ENCODE assay signal across 25 cellular contexts in the genomic region with DNA sequence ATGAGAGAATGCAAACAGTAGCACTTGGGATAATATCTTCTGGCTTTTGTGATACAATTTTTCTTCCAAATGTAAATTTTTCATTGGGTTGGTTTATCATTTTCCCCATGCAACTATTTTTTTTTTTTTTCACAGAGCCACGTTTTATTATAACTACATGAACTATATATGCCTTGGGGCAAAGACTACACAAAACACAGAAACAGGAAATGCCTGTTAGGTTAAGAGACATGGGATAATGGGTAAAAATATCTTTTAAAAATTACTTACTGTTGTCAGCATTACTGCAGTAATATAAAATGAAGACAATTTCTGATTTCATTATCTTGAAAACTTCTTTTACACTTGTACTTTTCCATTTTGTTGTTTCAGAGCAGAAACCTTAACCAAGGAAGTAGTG.
DNase-seq lines count a peak whose midpoint lies in the region; ATAC-seq and TF ChIP-seq lines count a peak whose summit lies in the region.
"Had no signal": no experiment of that assay in that cellular context is flagged by ENCODE, and none has a peak within 500 bp of the region (broad histone marks: within the 10 kb centered on the region; RNA-seq: fewer than 3 reads in every experiment).

No MANE protein-coding gene starts in this region.

- POLR2A ChIA-PET in A673 (lab: Charles Lee; ENCODE audit: low non-redundant PET) (no interaction called here), HEK293 (lab: Yijun Ruan, JAX) (no interaction called here)

- H3K4me3 ChIP-seq in A673 (ENCODE audit: low read depth, low read length, poor library complexity, severe bottlenecking) (no peak overlapping the region), HEK293 (ENCODE audit: low read depth, low read length) (no peak overlapping the region)
- H3K4me3 ChIP-seq: body of pancreas, neural progenitor cell, SJCRH30, upper lobe of right lung had no signal

- peaks cover 5% of the 10 kb centered on the region for H3K4me1 ChIP-seq in A673 (ENCODE audit: insufficient read depth, low read length, poor library complexity, severe bottlenecking)
- H3K4me1 ChIP-seq in HEK293 (ENCODE audit: control insufficient read depth, insufficient read depth, low read length), result peaks cover 16% of the 10 kb centered on the region
- H3K4me1 ChIP-seq: BE2C, body of pancreas, neural progenitor cell, upper lobe of right lung had no signal

- H3K9me3 Mint-ChIP-seq in activated naive CD8-positive, alpha-beta T cell treated with anti-CD3 and anti-CD28 coated beads for 36 hours, result no peaks in the 10 kb centered on the region
- H3K9me3 Mint-ChIP-seq: CD8-positive, alpha-beta memory T cell; neural progenitor cell; T-helper 1 cell treated with Interleukin-12 subunit alpha and Interleukin-12 subunit beta and Interleukin-4 antibody, amounts not matched to agents 30 μg/mL and 1 μg/mL, for 36 hours had no signal

- H3K36me3 ChIP-seq in A673 (ENCODE audit: insufficient read depth, low read length, poor library complexity, severe bottlenecking), result no peaks in the 10 kb centered on the region
- H3K36me3 ChIP-seq in HEK293 (ENCODE audit: control insufficient read depth in 2 of 2, insufficient read depth in 1 of 2, low read length in 2 of 2), result no peaks in the 10 kb centered on the region
- H3K36me3 ChIP-seq: BE2C, SJCRH30, upper lobe of right lung had no signal

- intact Hi-C loops in A673 (cut with micrococcal nuclease; ENCODE audit: unreplicated experiment), result no loop called here

- H3K4me3 Mint-ChIP-seq in activated naive CD8-positive, alpha-beta T cell treated with anti-CD3 and anti-CD28 coated beads for 36 hours, result no peak overlapping the region
- H3K4me3 Mint-ChIP-seq: activated CD8-positive, alpha-beta T cell treated with anti-CD3 and anti-CD28 coated beads for 36 hours; CD8-positive, alpha-beta memory T cell; neural progenitor cell; T-helper 1 cell treated with Interleukin-12 subunit alpha and Interleukin-12 subunit beta and Interleukin-4 antibody, amounts not matched to agents 30 μg/mL and 1 μg/mL, for 36 hours had no signal

- H3K36me3 Mint-ChIP-seq in activated naive CD8-positive, alpha-beta T cell treated with anti-CD3 and anti-CD28 coated beads for 36 hours, result peaks cover 20% of the 10 kb centered on the region
- H3K36me3 Mint-ChIP-seq: neural progenitor cell had no signal

- ATAC-seq in HG02610 (IDR thresholded peaks at IDR 0.05; ENCODE audit: unreplicated experiment), result no peak
- ATAC-seq in GM18520 (IDR thresholded peaks at IDR 0.05; ENCODE audit: unreplicated experiment), result no peak
- ATAC-seq: activated CD8-positive, alpha-beta T cell treated with anti-CD3 and anti-CD28 coated beads for 36 hours; body of pancreas; HCT116; right cardiac atrium; upper lobe of right lung had no signal

- TF ChIP-seq CTCF in A673 (conservative IDR thresholded peaks at IDR 0.05; ENCODE audit: low read depth, low read length) (no peak), HEK293 (tag by site-specific recombination; IDR thresholded peaks at IDR 0.05) (no peak)

- DNase-seq in A673 (ENCODE audit: low spot score), result peak; percentile 43
- DNase-seq in activated naive CD8-positive, alpha-beta T cell treated with anti-CD3 and anti-CD28 coated beads for 36 hours, result no peak
- DNase-seq in foreskin melanocyte, result peak; percentile 53
- DNase-seq in SKM-1 treated with dmso at 0.1 percent for 144 hours (lab: John Stamatoyannopoulos, UW; ENCODE audit: unreplicated experiment), result no peak
- DNase-seq in NCI-H2081 (lab: John Stamatoyannopoulos, UW), result no peak
- DNase-seq: ACHN; activated CD8-positive, alpha-beta T cell treated with anti-CD3 and anti-CD28 coated beads for 36 hours; BE2C; body of pancreas; CD8-positive, alpha-beta memory T cell; head of caudate nucleus; KBM-7; NCI-H146; NCI-H510A treated with DMSO at 0.1 percent for 48 hours; posterior cingulate gyrus; right cardiac atrium; SJCRH30; stimulated activated CD4-positive, alpha-beta T cell treated with anti-CD3 and anti-CD28 coated beads, Interleukin-2, amount 100 ng/mL, for 48 hours; upper lobe of right lung had no signal

- no peaks in the 10 kb centered on the region for H3K27me3 Mint-ChIP-seq in activated naive CD8-positive, alpha-beta T cell treated with anti-CD3 and anti-CD28 coated beads for 36 hours
- H3K27me3 Mint-ChIP-seq: activated CD8-positive, alpha-beta T cell treated with anti-CD3 and anti-CD28 coated beads for 36 hours; CD8-positive, alpha-beta memory T cell had no signal

- H3K27ac ChIP-seq in A673 (ENCODE audit: low read depth, low read length, poor library complexity, severe bottlenecking) (no peak overlapping the region), HEK293 (ENCODE audit: extremely low read depth, low read depth, low read length) (no peak overlapping the region)
- H3K27ac ChIP-seq: body of pancreas, neural progenitor cell, SJCRH30, upper lobe of right lung had no signal

- H3K27ac Mint-ChIP-seq in activated naive CD8-positive, alpha-beta T cell treated with anti-CD3 and anti-CD28 coated beads for 36 hours, result peak overlapping the region; percentile 72
- H3K27ac Mint-ChIP-seq: activated CD8-positive, alpha-beta T cell treated with anti-CD3 and anti-CD28 coated beads for 36 hours; neural progenitor cell; T-helper 1 cell treated with Interleukin-12 subunit alpha and Interleukin-12 subunit beta and Interleukin-4 antibody, amounts not matched to agents 30 μg/mL and 1 μg/mL, for 36 hours had no signal

- no peaks in the 10 kb centered on the region for H3K27me3 ChIP-seq in A673 (replicated peaks; ENCODE audit: insufficient read depth, low read depth, low read length, poor library complexity)
- H3K27me3 ChIP-seq: BE2C, body of pancreas, neural progenitor cell, SJCRH30, upper lobe of right lung had no signal

- H3K4me1 Mint-ChIP-seq in activated naive CD8-positive, alpha-beta T cell treated with anti-CD3 and anti-CD28 coated beads for 36 hours, result peaks cover 27% of the 10 kb centered on the region

- H3K9me3 ChIP-seq in A673 (ENCODE audit: low read depth, low read length, poor library complexity, severe bottlenecking) (no peaks in the 10 kb centered on the region), HEK293 (ENCODE audit: control insufficient read depth, insufficient read depth, low read depth, low read length) (no peaks in the 10 kb centered on the region)
- H3K9me3 ChIP-seq: BE2C, body of pancreas, upper lobe of right lung had no signal

- BruUV-seq in A673 (replicated peaks; lab: Mats Ljungman, UMichigan), result no TSS peak

- CTCF ChIA-PET in A673 (lab: Charles Lee) (no interaction called here), HEK293 (lab: Yijun Ruan, JAX) (no interaction called here)

TF ChIP-seq in HEK293, 187 proteins besides CTCF, POLR2A, EP300 and RAD21:
- no peak for TF ChIP-seq ZBTB44 (tag by site-specific recombination; IDR thresholded peaks at IDR 0.05)
- peak; percentile 51 for TF ChIP-seq PRDM6 (tag by site-specific recombination; IDR thresholded peaks at IDR 0.05)

Comparison
In these comparisons a context has a peak if more than half of its experiments do, and no peak if none do; other contexts are left out.
1. DNase-seq: peak in A673 (single experiment) and foreskin melanocyte (single experiment); none in activated naive CD8-positive, alpha-beta T cell treated with anti-CD3 and anti-CD28 coated beads for 36 hours (single experiment), SKM-1 treated with dmso at 0.1 percent for 144 hours (single experiment) and NCI-H2081 (0 of 2).